8 cellular contexts compared by ENCODE assay signal in genomic region chr2:108787209-108787558, GRCh38. TPM values are rescaled to one million over a fixed set of nuclear protein-coding genes. Genes with fewer than 3 reads are reported as not detected.
A peak's percentile ranks its signal among the peaks of the same experiment; 100 is the strongest.
DNase-seq lines count a peak whose midpoint lies in the region; FAIRE-seq and TF ChIP-seq lines count a peak whose summit lies in the region.

No MANE protein-coding gene starts in this region.

- TF ChIP-seq CTCF in RWPE1 (conservative IDR thresholded peaks at IDR 0.05; ENCODE audit: low read depth) (no peak), fibroblast of pulmonary artery (IDR thresholded peaks at IDR 0.05; ENCODE audit: low read length, missing control alignments) (no peak), sigmoid colon (IDR thresholded peaks at IDR 0.05) (no peak)

- H3K9me3 ChIP-seq in sigmoid colon: no peaks in the 10 kb centered on the region

- TF ChIP-seq POLR2A in sigmoid colon (IDR thresholded peaks at IDR 0.05): no peak

- intact Hi-C loops in sigmoid colon (cut with DNase I): no loop called here

- 1% methylated on average over 6 of the region's 6 CpGs for WGBS in sigmoid colon, 2 donors

- DNase-seq in GM18507 (ENCODE audit: extremely low spot score, insufficient read length, low read depth) (no peak), RWPE1 (ENCODE audit: low spot score) (no peak), fibroblast of pulmonary artery (ENCODE audit: low read depth) (no peak), sigmoid colon (no peak), CD1c-positive myeloid dendritic cell (ENCODE audit: extremely low spot score) (no peak), NCI-H1048 (lab: John Stamatoyannopoulos, UW) (no peak), HK-2 (ENCODE audit: unreplicated experiment) (no peak)
- DNase-seq in stimulated activated naive CD4-positive, alpha-beta T cell (lab: John Stamatoyannopoulos, UW): no peak

- no peaks in the 10 kb centered on the region for H3K27me3 ChIP-seq in sigmoid colon

- POLR2A ChIA-PET in RWPE1 (lab: Yijun Ruan, JAX; ENCODE audit: low non-redundant PET): no interaction called here

- peaks cover 0 to 12% (median 7%) of the 10 kb centered on the region in 4 donors for H3K4me1 ChIP-seq in sigmoid colon

- CTCF ChIA-PET in RWPE1 (lab: Yijun Ruan, JAX): interaction anchor here (0.6 kb wide), 1 partner anchor 233 kb away, joined by 3 read pairs; no protein-coding TSS in a partner anchor

- H3K36me3 ChIP-seq in sigmoid colon: peaks cover 0 to 27% (median 6%) of the 10 kb centered on the region in 4 donors

- peak overlapping the region; percentile 88 for H3K27ac ChIP-seq in RWPE1
- H3K27ac ChIP-seq in sigmoid colon: peak overlapping the region; percentile 73 to 83 (median 79)

- TF ChIP-seq EP300 in sigmoid colon (IDR thresholded peaks at IDR 0.05): no peak

- H3K4me3 ChIP-seq in fibroblast of pulmonary artery (replicated peaks; ENCODE audit: low read depth, low read length) (peak overlapping the region; percentile 71), sigmoid colon (peak overlapping the region; percentile 46 to 81 (median 72))

- peak; percentile 44 for FAIRE-seq in GM18507 (lab: Jason Lieb, UNC)

RNA-seq across cellular contexts. Expression of gene CCDC138, which starts 0.6 kb away (rescaled TPM):
- total RNA-seq in sigmoid colon: 1 to 10 TPM; 1.8 to 4.2 (median 3.2) TPM
- polyA plus RNA-seq in sigmoid colon: 1 to 10 TPM; 1.8 to 3.5 (median 2.5) TPM
